ENCODE assay signal across 1 cellular context in the genomic region with DNA sequence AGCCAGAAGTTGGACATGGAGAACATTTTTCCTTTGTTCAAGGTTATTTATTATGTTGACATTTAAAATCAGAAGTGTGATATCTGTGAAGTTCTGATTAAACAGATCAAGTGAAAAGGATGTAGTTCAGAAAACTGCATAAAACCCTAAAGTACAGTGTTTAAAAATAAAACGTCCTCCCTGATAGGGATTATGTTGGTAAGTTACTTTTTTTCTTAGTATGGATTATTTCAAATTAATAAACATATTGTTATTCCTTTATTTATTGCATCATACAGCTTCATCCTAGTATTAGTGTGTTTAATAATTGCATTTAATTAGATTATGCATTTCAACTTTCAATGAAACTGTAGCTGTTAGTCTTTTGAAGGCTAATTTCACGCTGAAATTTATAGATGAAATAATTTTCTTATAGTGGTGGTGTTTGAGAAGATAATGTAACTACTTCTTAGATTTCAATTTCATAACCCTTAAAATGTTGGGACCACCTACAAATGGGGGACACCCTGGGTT.
A peak's percentile ranks its signal among the peaks of the same experiment; 100 is the strongest.
TF ChIP-seq lines count a peak whose summit lies in the region.

No MANE protein-coding gene starts in this region.

TF ChIP-seq in IMR-90, 13 proteins besides CTCF, POLR2A, EP300 and RAD21:
- TF ChIP-seq CEBPB (IDR thresholded peaks at IDR 0.05; ENCODE audit: low read depth, low read length): peak; percentile 59; the same call in 1 of the 2 replicates
- TF ChIP-seq, protein P1, sequence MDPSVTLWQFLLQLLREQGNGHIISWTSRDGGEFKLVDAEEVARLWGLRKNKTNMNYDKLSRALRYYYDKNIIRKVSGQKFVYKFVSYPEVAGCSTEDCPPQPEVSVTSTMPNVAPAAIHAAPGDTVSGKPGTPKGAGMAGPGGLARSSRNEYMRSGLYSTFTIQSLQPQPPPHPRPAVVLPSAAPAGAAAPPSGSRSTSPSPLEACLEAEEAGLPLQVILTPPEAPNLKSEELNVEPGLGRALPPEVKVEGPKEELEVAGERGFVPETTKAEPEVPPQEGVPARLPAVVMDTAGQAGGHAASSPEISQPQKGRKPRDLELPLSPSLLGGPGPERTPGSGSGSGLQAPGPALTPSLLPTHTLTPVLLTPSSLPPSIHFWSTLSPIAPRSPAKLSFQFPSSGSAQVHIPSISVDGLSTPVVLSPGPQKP (IDR thresholded peaks at IDR 0.05; ENCODE audit: borderline replicate concordance, low read depth, low read length): no peak
